18 cellular contexts compared by ENCODE assay signal in genomic region chr21:46273341-46273740, GRCh38.
"Had no signal": no experiment of that assay in that cellular context is flagged by ENCODE, and none has a peak within 500 bp of the region (broad histone marks: within the 10 kb centered on the region; RNA-seq: fewer than 3 reads in every experiment).

No MANE protein-coding gene starts in this region.

- H3K4me3 ChIP-seq: coronary artery, dorsolateral prefrontal cortex, esophagus muscularis mucosa, gastroesophageal sphincter, heart right ventricle, left lung, lower lobe of right lung, mucosa of descending colon had no signal

- H3K27me3 ChIP-seq: dorsolateral prefrontal cortex, esophagus muscularis mucosa, foreskin keratinocyte, gastroesophageal sphincter, heart right ventricle, left lung had no signal

- H3K27ac Mint-ChIP-seq: mesothelial cell of epicardium had no signal

- H3K4me3 Mint-ChIP-seq: mesothelial cell of epicardium, naive B cell had no signal

- H3K27me3 Mint-ChIP-seq: naive B cell had no signal

- H3K4me1 ChIP-seq: esophagus muscularis mucosa, foreskin keratinocyte, gastroesophageal sphincter, heart right ventricle, left lung, lower lobe of right lung had no signal

- DNase-seq: dermis blood vessel endothelial cell; dorsolateral prefrontal cortex; effector CD4-positive, alpha-beta T cell; effector memory CD4-positive, alpha-beta T cell; foreskin keratinocyte; heart right ventricle; hippocampal formation; left cardiac atrium; left lung; left ventricle myocardium superior; lower lobe of right lung; mesenchymal stem cell; mucosa of descending colon; naive B cell had no signal

- H3K27ac ChIP-seq: coronary artery, dorsolateral prefrontal cortex, esophagus muscularis mucosa, foreskin keratinocyte, gastroesophageal sphincter, heart right ventricle, left lung, lower lobe of right lung had no signal

- H3K9me3 ChIP-seq: esophagus muscularis mucosa, gastroesophageal sphincter, heart right ventricle, left lung, lower lobe of right lung, mucosa of descending colon had no signal

- ATAC-seq: foreskin keratinocyte, gastroesophageal sphincter, heart right ventricle, left cardiac atrium, left lung, left ventricle myocardium superior, lower lobe of right lung, mucosa of descending colon had no signal

- H3K4me1 Mint-ChIP-seq: mesothelial cell of epicardium had no signal

- H3K9me3 Mint-ChIP-seq: mesothelial cell of epicardium, naive B cell had no signal
